In the genomic region with DNA sequence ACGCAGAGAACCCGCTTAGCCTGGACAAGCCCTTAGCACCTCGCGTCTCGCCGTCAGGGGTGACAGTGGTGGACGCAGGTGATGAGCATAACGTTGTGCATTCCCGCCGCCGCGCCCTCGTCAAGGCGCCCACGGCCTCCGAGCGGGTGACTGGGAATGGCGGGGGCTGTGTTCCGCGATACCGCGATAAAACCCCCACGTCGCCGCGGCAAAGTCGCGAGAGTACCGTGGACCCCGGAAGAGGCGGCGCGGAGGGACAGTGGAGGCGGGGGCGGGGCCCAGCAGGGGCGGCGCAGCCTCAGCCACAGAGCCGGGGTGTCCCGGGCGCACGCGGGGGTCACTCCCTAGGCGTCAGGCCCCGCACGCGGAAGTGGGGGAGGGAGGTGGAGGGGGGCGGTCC, we compare ENCODE assay signal across 8 cellular contexts. TPM values are rescaled to one million over a fixed set of nuclear protein-coding genes. Genes with fewer than 3 reads are reported as not detected.
DNase-seq lines count a peak whose midpoint lies in the region; ATAC-seq and TF ChIP-seq lines count a peak whose summit lies in the region.

No MANE protein-coding gene starts in this region.

- H3K9me3 Mint-ChIP-seq in HFFc6 = peaks cover 11% of the 10 kb centered on the region
- peaks cover 0 to 4% of the 10 kb centered on the region in 2 donors for H3K9me3 Mint-ChIP-seq in activated T-cell treated with anti-CD3 and anti-CD28 coated beads, Interleukin-2, amount 50 U/mL, for 72 hours

- peaks cover 11% of the 10 kb centered on the region; the same call in 1 of the 2 replicates for H3K36me3 Mint-ChIP-seq in HFFc6 (ENCODE audit: low read depth)
- H3K36me3 Mint-ChIP-seq in activated T-cell treated with anti-CD3 and anti-CD28 coated beads, Interleukin-2, amount 50 U/mL, for 72 hours (ENCODE audit: insufficient read depth in 2 of 2) = no peaks in the 10 kb centered on the region

- peak overlapping the region; percentile 81 for H3K4me3 Mint-ChIP-seq in HFFc6
- H3K4me3 Mint-ChIP-seq in activated T-cell treated with anti-CD3 and anti-CD28 coated beads, Interleukin-2, amount 50 U/mL, for 72 hours = peak overlapping the region; percentile 77 to 83

- peaks cover 35% of the 10 kb centered on the region for H3K27me3 ChIP-seq in foreskin keratinocyte

- H3K27ac Mint-ChIP-seq in HFFc6 = no peak overlapping the region; the same call in 1 of the 2 replicates
- no peak overlapping the region for H3K27ac Mint-ChIP-seq in activated T-cell treated with anti-CD3 and anti-CD28 coated beads, Interleukin-2, amount 50 U/mL, for 72 hours

- H3K27ac ChIP-seq in foreskin keratinocyte = no peak overlapping the region

- DNase-seq in HFFc6 = peak; percentile 51
- DNase-seq in activated T-cell treated with anti-CD3 and anti-CD28 coated beads, Interleukin-2, amount 50 U/mL, for 72 hours = peak; percentile 73 to 86
- peak; percentile 2 to 9 for DNase-seq in foreskin keratinocyte
- DNase-seq in stimulated activated CD4-positive, alpha-beta T cell treated with anti-CD3 and anti-CD28 coated beads, Interleukin-12 subunit alpha, Interleukin-12 subunit beta, amount 100 ng/mL, for 4 hours = peak; percentile 53
- no peak for DNase-seq in NCI-H2107 (lab: John Stamatoyannopoulos, UW)
- no peak for DNase-seq in MV-4-11 (lab: John Stamatoyannopoulos, UW)
- no peak for DNase-seq in NCI-H2029 (lab: John Stamatoyannopoulos, UW)

- TF ChIP-seq CTCF in HFFc6 (IDR thresholded peaks at IDR 0.05) = no peak
- TF ChIP-seq CTCF in foreskin keratinocyte (conservative IDR thresholded peaks at IDR 0.05) = no peak

- H3K27me3 Mint-ChIP-seq in HFFc6 (ENCODE audit: insufficient read depth) = peaks cover 1% of the 10 kb centered on the region; the same call in 1 of the 2 replicates
- no peaks in the 10 kb centered on the region for H3K27me3 Mint-ChIP-seq in activated T-cell treated with anti-CD3 and anti-CD28 coated beads, Interleukin-2, amount 50 U/mL, for 72 hours (ENCODE audit: low read depth)

- peaks cover 4% of the 10 kb centered on the region; the same call in 1 of the 2 replicates for H3K4me1 Mint-ChIP-seq in HFFc6 (ENCODE audit: low read depth)
- H3K4me1 Mint-ChIP-seq in activated T-cell treated with anti-CD3 and anti-CD28 coated beads, Interleukin-2, amount 50 U/mL, for 72 hours (ENCODE audit: low read depth) = peaks cover 11% of the 10 kb centered on the region

- ATAC-seq in activated T-cell treated with anti-CD3 and anti-CD28 coated beads, Interleukin-2, amount 50 U/mL, for 72 hours (replicated peaks in 1 of 2) = peak; percentile 91 to 94
- ATAC-seq in foreskin keratinocyte = peak; percentile 50
- no peak for ATAC-seq in GM21528 (IDR thresholded peaks at IDR 0.05; ENCODE audit: low FRiP score, unreplicated experiment)

- no peaks in the 10 kb centered on the region for H3K4me1 ChIP-seq in foreskin keratinocyte

RNA-seq across cellular contexts. Expression of a gene that starts 53.8 kb away (rescaled TPM):
- 1 to 10 TPM; 1.8 to 5.4 (median 2.2) TPM for total RNA-seq in HFFc6 (2021; fragmentation: NEBNext Ultra II Directional; extraction: Animal tissue kit (Norgen Biotek cat#: 25700))
- total RNA-seq in activated T-cell treated with anti-CD3 and anti-CD28 coated beads, Interleukin-2, amount 50 U/mL, for 72 hours = 10 to 100 TPM; 14.4 to 24.4 TPM
- 0.51 and 0.95 TPM in 2 replicates for total RNA-seq in foreskin keratinocyte
- 0.73 and 1.0 TPM in 2 replicates for polyA plus RNA-seq in foreskin keratinocyte

RNA-seq across cellular contexts. Expression of a gene that starts 54.1 kb away (rescaled TPM):
- not detected for total RNA-seq in HFFc6 (2021; fragmentation: NEBNext Ultra II Directional; extraction: Animal tissue kit (Norgen Biotek cat#: 25700))
- total RNA-seq in activated T-cell treated with anti-CD3 and anti-CD28 coated beads, Interleukin-2, amount 50 U/mL, for 72 hours = not detected
- not detected in 2 replicates for total RNA-seq in foreskin keratinocyte
- polyA plus RNA-seq in foreskin keratinocyte = not detected in 2 replicates

Comparison
In these comparisons a context has a peak if more than half of its experiments do, and no peak if none do; other contexts are left out.
1. DNase-seq: peak in HFFc6 (single experiment), activated T-cell treated with anti-CD3 and anti-CD28 coated beads, Interleukin-2, amount 50 U/mL, for 72 hours (2 of 2), foreskin keratinocyte (2 of 2) and stimulated activated CD4-positive, alpha-beta T cell treated with anti-CD3 and anti-CD28 coated beads, Interleukin-12 subunit alpha, Interleukin-12 subunit beta, amount 100 ng/mL, for 4 hours (single experiment); none in NCI-H2107 (single experiment), MV-4-11 (single experiment) and NCI-H2029 (single experiment).